Comparison of ENCODE assay signal across 19 cellular contexts in genomic region chr3:177553586-177553985, GRCh38.
DNase-seq lines count a peak whose midpoint lies in the region; ATAC-seq lines count a peak whose summit lies in the region.
"Had no signal": no experiment of that assay in that cellular context is flagged by ENCODE, and none has a peak within 500 bp of the region (broad histone marks: within the 10 kb centered on the region; RNA-seq: fewer than 3 reads in every experiment).

No MANE protein-coding gene starts in this region.

- H2BK15ac ChIP-seq in mesenchymal stem cell (ENCODE audit: low read depth, poor library complexity, severe bottlenecking), result no peak overlapping the region

- no peak overlapping the region for H4K91ac ChIP-seq in mesenchymal stem cell (ENCODE audit: low read length)

- H3K14ac ChIP-seq in mesenchymal stem cell (ENCODE audit: low read length in 2 of 2), result no peak overlapping the region

- H3K27me3 Mint-ChIP-seq in naive thymus-derived CD8-positive, alpha-beta T cell, result no peaks in the 10 kb centered on the region
- H3K27me3 Mint-ChIP-seq: activated naive CD4-positive, alpha-beta T cell treated with anti-CD3 and anti-CD28 coated beads, Interleukin-2, amount 10 ng/mL, durations not matched to agents 7 days and 5 days; memory B cell had no signal

- no peaks in the 10 kb centered on the region for H3K27me3 ChIP-seq in mesenchymal stem cell (ENCODE audit: control insufficient read depth in 1 of 2, insufficient read depth in 1 of 2, low read length in 2 of 2)
- H3K27me3 ChIP-seq: right atrium auricular region, stomach had no signal

- H3K4me3 Mint-ChIP-seq in naive thymus-derived CD8-positive, alpha-beta T cell, result no peak overlapping the region
- H3K4me3 Mint-ChIP-seq: activated naive CD4-positive, alpha-beta T cell treated with anti-CD3 and anti-CD28 coated beads, Interleukin-2, amount 10 ng/mL, durations not matched to agents 7 days and 5 days; memory B cell; neural crest cell had no signal

- peak overlapping the region in 6 of 10 donors; percentile 33 to 71 (median 40) for H3K27ac Mint-ChIP-seq in naive thymus-derived CD8-positive, alpha-beta T cell
- H3K27ac Mint-ChIP-seq: activated naive CD4-positive, alpha-beta T cell treated with anti-CD3 and anti-CD28 coated beads, Interleukin-2, amount 10 ng/mL, durations not matched to agents 7 days and 5 days; memory B cell had no signal

- no peak overlapping the region for H2AK5ac ChIP-seq in mesenchymal stem cell (ENCODE audit: low read length, severe bottlenecking)

- no peak for ATAC-seq in naive thymus-derived CD8-positive, alpha-beta T cell
- ATAC-seq in GM21786 (IDR thresholded peaks at IDR 0.05; ENCODE audit: unreplicated experiment), result no peak
- ATAC-seq: esophagus mucosa, Panc1 had no signal

- H3K4me1 Mint-ChIP-seq in naive thymus-derived CD8-positive, alpha-beta T cell, result peaks cover 32 to 62% (median 59%) of the 10 kb centered on the region in 4 donors

- H3K36me3 ChIP-seq in mesenchymal stem cell (ENCODE audit: control insufficient read depth in 1 of 2, insufficient read depth in 2 of 2, low read depth in 1 of 2, low read length in 2 of 2), result no peaks in the 10 kb centered on the region
- H3K36me3 ChIP-seq: right atrium auricular region, stomach had no signal

- H3K4me1 ChIP-seq in mesenchymal stem cell (ENCODE audit: control insufficient read depth, insufficient read depth, low read depth, low read length), result no peaks in the 10 kb centered on the region

- no peaks in the 10 kb centered on the region for H3K9me3 Mint-ChIP-seq in naive thymus-derived CD8-positive, alpha-beta T cell
- H3K9me3 Mint-ChIP-seq: activated naive CD4-positive, alpha-beta T cell treated with anti-CD3 and anti-CD28 coated beads, Interleukin-2, amount 10 ng/mL, durations not matched to agents 7 days and 5 days; memory B cell; neural crest cell had no signal

- H3K79me1 ChIP-seq in mesenchymal stem cell (replicated peaks; ENCODE audit: low read length, poor library complexity, severe bottlenecking), result no peaks in the 10 kb centered on the region

- DNase-seq in Ammon's horn (ENCODE audit: low spot score), result peak; percentile 58
- DNase-seq in NCI-H1092 treated with DMSO at 0.1 percent for 48 hours (lab: John Stamatoyannopoulos, UW), result peak; percentile 83
- peak in 26 of 61 donors; percentile 6 to 50 (median 18) for DNase-seq in caudate nucleus (lab: John Stamatoyannopoulos, UW)
- no peak for DNase-seq in naive thymus-derived CD8-positive, alpha-beta T cell
- no peak for DNase-seq in NCI-H1105 treated with DMSO at 0.1 percent for 48 hours (lab: John Stamatoyannopoulos, UW)
- DNase-seq in mesenchymal stem cell, result no peak
- DNase-seq in islet precursor cell, result no peak
- DNase-seq: activated naive CD4-positive, alpha-beta T cell treated with anti-CD3 and anti-CD28 coated beads, Interleukin-2, amount 10 ng/mL, durations not matched to agents 7 days and 5 days; Calu3; glutamatergic neuron; NCI-H187; stimulated activated CD4-positive, alpha-beta T cell treated with anti-CD3 and anti-CD28 coated beads, Interleukin-1b, Interleukin-23, amount 100 ng/mL, for 48 hours; stomach had no signal

- H3K18ac ChIP-seq in mesenchymal stem cell (ENCODE audit: low read depth in 1 of 2, low read length in 2 of 2), result no peak overlapping the region

- H3K4me2 ChIP-seq in mesenchymal stem cell (ENCODE audit: low read length, poor library complexity, severe bottlenecking), result no peak overlapping the region

- H4K8ac ChIP-seq in mesenchymal stem cell (ENCODE audit: low read length), result no peak overlapping the region

- H3K23ac ChIP-seq in mesenchymal stem cell (ENCODE audit: low read length in 2 of 2), result peak overlapping the region in 1 of 2 experiments; percentile 40

- H2BK5ac ChIP-seq in mesenchymal stem cell (ENCODE audit: low read depth, low read length, poor library complexity, severe bottlenecking), result no peak overlapping the region

- H3K4me3 ChIP-seq in mesenchymal stem cell (ENCODE audit: insufficient read depth in 1 of 2, low read depth in 1 of 2, low read length in 2 of 2), result no peak overlapping the region
- H3K4me3 ChIP-seq: right atrium auricular region, stomach had no signal

- H2BK12ac ChIP-seq in mesenchymal stem cell (ENCODE audit: low read length in 2 of 2), result no peak overlapping the region

- H3K27ac ChIP-seq in caudate nucleus (ENCODE audit: low read depth, low read length) (peak overlapping the region; percentile 82), mesenchymal stem cell (ENCODE audit: low read length, poor library complexity, severe bottlenecking) (no peak overlapping the region)
- H3K27ac ChIP-seq: right atrium auricular region, stomach had no signal

- no peak overlapping the region for H2AFZ ChIP-seq in mesenchymal stem cell (ENCODE audit: low read depth, low read length)

- H3K4ac ChIP-seq in mesenchymal stem cell (ENCODE audit: low read depth in 1 of 2, low read length in 2 of 2), result no peak overlapping the region

- no peak overlapping the region for H2BK120ac ChIP-seq in mesenchymal stem cell (ENCODE audit: low read depth, low read length)

- no peaks in the 10 kb centered on the region for H3K36me3 Mint-ChIP-seq in naive thymus-derived CD8-positive, alpha-beta T cell
- H3K36me3 Mint-ChIP-seq: memory B cell had no signal

- WGBS in mesenchymal stem cell, result 98% methylated on average over 2 of the region's 2 CpGs

- POLR2A ChIA-PET in naive thymus-derived CD8-positive, alpha-beta T cell (lab: Charles Lee), result interaction anchor here (1.0 kb wide), 1 partner anchor 9 kb away, joined by 3 read pairs; no protein-coding TSS in a partner anchor

- no peaks in the 10 kb centered on the region for H3K9me3 ChIP-seq in mesenchymal stem cell (ENCODE audit: control insufficient read depth, low read length)
- H3K9me3 ChIP-seq: right atrium auricular region, stomach had no signal

- no peak overlapping the region for H3K9ac ChIP-seq in mesenchymal stem cell (ENCODE audit: low read length)

Comparison
In these comparisons a context has a peak if more than half of its experiments do, and no peak if none do; other contexts are left out.
1. DNase-seq: peak in Ammon's horn (single experiment) and NCI-H1092 treated with DMSO at 0.1 percent for 48 hours (single experiment); none in naive thymus-derived CD8-positive, alpha-beta T cell (0 of 10), NCI-H1105 treated with DMSO at 0.1 percent for 48 hours (single experiment), mesenchymal stem cell (single experiment) and islet precursor cell (single experiment).